8 cellular contexts compared by ENCODE assay signal in genomic region chr2:239934571-239935171, GRCh38.
DNase-seq lines count a peak whose midpoint lies in the region; ATAC-seq and TF ChIP-seq lines count a peak whose summit lies in the region.

No MANE protein-coding gene starts in this region.

- H3K27me3 Mint-ChIP-seq in activated T-cell treated with anti-CD3 and anti-CD28 coated beads, Interleukin-2, amount 50 U/mL, for 4 hours (ENCODE audit: low read depth), result peaks cover 2% of the 10 kb centered on the region
- H3K27me3 Mint-ChIP-seq in type B pancreatic cell, result peaks cover 4% of the 10 kb centered on the region

- H3K27me3 ChIP-seq in NT2/D1 (ENCODE audit: insufficient read depth, insufficient read length) (peaks cover 8% of the 10 kb centered on the region), neuronal stem cell (ENCODE audit: control insufficient read depth in 3 of 3, insufficient read depth in 3 of 3, low read depth in 1 of 3, low read length in 3 of 3) (no peaks in the 10 kb centered on the region)

- no peak overlapping the region for H2BK120ac ChIP-seq in neuronal stem cell (ENCODE audit: low read depth, low read length)

- H3K36me3 ChIP-seq in NT2/D1 (ENCODE audit: insufficient read depth, insufficient read length, low read length), result no peaks in the 10 kb centered on the region
- no peaks in the 10 kb centered on the region for H3K36me3 ChIP-seq in neuronal stem cell (replicated peaks in 1 of 2; ENCODE audit: control insufficient read depth in 2 of 2, insufficient read depth in 2 of 2, low read length in 2 of 2)

- no peak overlapping the region for H3K27ac Mint-ChIP-seq in type B pancreatic cell

- H3K23ac ChIP-seq in neuronal stem cell (ENCODE audit: low read depth, low read length, poor library complexity), result no peak overlapping the region

- H3K36me3 Mint-ChIP-seq in activated T-cell treated with anti-CD3 and anti-CD28 coated beads, Interleukin-2, amount 50 U/mL, for 4 hours (ENCODE audit: insufficient read depth), result no peaks in the 10 kb centered on the region
- no peaks in the 10 kb centered on the region for H3K36me3 Mint-ChIP-seq in type B pancreatic cell

- DNase-seq in NT2/D1 (ENCODE audit: low read depth, low spot score) (peak; percentile 72), fibroblast of the aortic adventitia (ENCODE audit: low read depth) (peak; percentile 52), neuronal stem cell (ENCODE audit: low spot score) (peak; percentile 79), type B pancreatic cell (ENCODE audit: extremely low spot score, unreplicated experiment) (peak; percentile 67), NCI-H2081 treated with DMSO at 0.1 percent for 48 hours (lab: John Stamatoyannopoulos, UW) (no peak)
- DNase-seq in activated T-cell treated with anti-CD3 and anti-CD28 coated beads, Interleukin-2, amount 50 U/mL, for 4 hours, result peak; percentile 41

- H3K4me3 ChIP-seq in NT2/D1 (ENCODE audit: insufficient read length, low read depth), result no peak overlapping the region
- no peak overlapping the region for H3K4me3 ChIP-seq in fibroblast of the aortic adventitia (ENCODE audit: low read depth, low read length)
- H3K4me3 ChIP-seq in neuronal stem cell (ENCODE audit: low read length in 2 of 2), result peak overlapping the region in 1 of 2 donors; percentile 13

- no peak overlapping the region for H2BK12ac ChIP-seq in neuronal stem cell (ENCODE audit: low read length)

- no peak overlapping the region for H2BK15ac ChIP-seq in neuronal stem cell (ENCODE audit: low read length)

- H4K8ac ChIP-seq in neuronal stem cell (ENCODE audit: low read depth, low read length), result no peak overlapping the region

- no peak overlapping the region for H3K4me2 ChIP-seq in neuronal stem cell (ENCODE audit: insufficient read depth, low read length, poor library complexity, severe bottlenecking)

- H3K4me3 Mint-ChIP-seq in activated T-cell treated with anti-CD3 and anti-CD28 coated beads, Interleukin-2, amount 50 U/mL, for 4 hours, result no peak overlapping the region
- H3K4me3 Mint-ChIP-seq in type B pancreatic cell, result no peak overlapping the region

- H3K9me3 Mint-ChIP-seq in activated T-cell treated with anti-CD3 and anti-CD28 coated beads, Interleukin-2, amount 50 U/mL, for 4 hours, result no peaks in the 10 kb centered on the region
- H3K9me3 Mint-ChIP-seq in type B pancreatic cell, result no peaks in the 10 kb centered on the region

- H3K9ac ChIP-seq in NT2/D1 (ENCODE audit: insufficient read length, low read depth) (no peak overlapping the region), neuronal stem cell (ENCODE audit: low read depth, low read length, poor library complexity) (no peak overlapping the region)

- H2AK5ac ChIP-seq in neuronal stem cell (ENCODE audit: low read depth, low read length), result no peak overlapping the region

- peaks cover 8% of the 10 kb centered on the region for H3K4me1 Mint-ChIP-seq in activated T-cell treated with anti-CD3 and anti-CD28 coated beads, Interleukin-2, amount 50 U/mL, for 4 hours (ENCODE audit: low read depth)
- H3K4me1 Mint-ChIP-seq in type B pancreatic cell (ENCODE audit: unreplicated experiment), result peaks cover 5% of the 10 kb centered on the region

- peaks cover 2% of the 10 kb centered on the region for H3K79me1 ChIP-seq in neuronal stem cell (ENCODE audit: low read depth, low read length)

- H3K18ac ChIP-seq in neuronal stem cell (ENCODE audit: low read length), result no peak overlapping the region

- no CpG with 5 or more reads among the region's 19 CpGs for WGBS in neuronal stem cell (ENCODE audit: extremely low coverage in 2 of 2, insufficient read length in 2 of 2, insufficient replicate concordance in 1 of 2), 2 donors

- H3K4me1 ChIP-seq in NT2/D1 (ENCODE audit: insufficient read depth, insufficient read length) (peaks cover 4% of the 10 kb centered on the region), neuronal stem cell (ENCODE audit: control insufficient read depth in 2 of 2, insufficient read depth in 1 of 2, low read depth in 1 of 2, low read length in 2 of 2) (peaks cover 0 to 3% of the 10 kb centered on the region in 2 donors)

- H3K14ac ChIP-seq in neuronal stem cell (ENCODE audit: low read length), result no peak overlapping the region

- H4K91ac ChIP-seq in neuronal stem cell (ENCODE audit: low read depth, low read length, poor library complexity), result no peak overlapping the region

- no peak overlapping the region for H3K4ac ChIP-seq in neuronal stem cell (ENCODE audit: low read length)

- no peak overlapping the region for H2BK5ac ChIP-seq in neuronal stem cell (ENCODE audit: low read length)

- TF ChIP-seq CTCF in 22Rv1 (IDR thresholded peaks at IDR 0.05) (peak; percentile 85), fibroblast of the aortic adventitia (IDR thresholded peaks at IDR 0.05; ENCODE audit: insufficient read depth, low read length) (peak; percentile 70), type B pancreatic cell (conservative IDR thresholded peaks at IDR 0.05) (peak; percentile 88)

- H2AFZ ChIP-seq in neuronal stem cell (ENCODE audit: low read length), result peak overlapping the region; percentile 78

- ATAC-seq in GM19351 (IDR thresholded peaks at IDR 0.05; ENCODE audit: unreplicated experiment), result peak; percentile 64
- ATAC-seq in activated T-cell treated with anti-CD3 and anti-CD28 coated beads, Interleukin-2, amount 50 U/mL, for 4 hours, result peak; percentile 65 to 70

- H3K27ac ChIP-seq in 22Rv1 (no peak overlapping the region), neuronal stem cell (replicated peaks; ENCODE audit: low read length) (no peak overlapping the region)

- H3K9me3 ChIP-seq in NT2/D1 (ENCODE audit: insufficient read depth, low read length) (no peaks in the 10 kb centered on the region), neuronal stem cell (replicated peaks in 1 of 2; ENCODE audit: control insufficient read depth in 2 of 2, insufficient read depth in 1 of 2, low read depth in 1 of 2, low read length in 2 of 2) (no peaks in the 10 kb centered on the region)
